Comparison of ENCODE assay signal across 9 cellular contexts in the genomic region with DNA sequence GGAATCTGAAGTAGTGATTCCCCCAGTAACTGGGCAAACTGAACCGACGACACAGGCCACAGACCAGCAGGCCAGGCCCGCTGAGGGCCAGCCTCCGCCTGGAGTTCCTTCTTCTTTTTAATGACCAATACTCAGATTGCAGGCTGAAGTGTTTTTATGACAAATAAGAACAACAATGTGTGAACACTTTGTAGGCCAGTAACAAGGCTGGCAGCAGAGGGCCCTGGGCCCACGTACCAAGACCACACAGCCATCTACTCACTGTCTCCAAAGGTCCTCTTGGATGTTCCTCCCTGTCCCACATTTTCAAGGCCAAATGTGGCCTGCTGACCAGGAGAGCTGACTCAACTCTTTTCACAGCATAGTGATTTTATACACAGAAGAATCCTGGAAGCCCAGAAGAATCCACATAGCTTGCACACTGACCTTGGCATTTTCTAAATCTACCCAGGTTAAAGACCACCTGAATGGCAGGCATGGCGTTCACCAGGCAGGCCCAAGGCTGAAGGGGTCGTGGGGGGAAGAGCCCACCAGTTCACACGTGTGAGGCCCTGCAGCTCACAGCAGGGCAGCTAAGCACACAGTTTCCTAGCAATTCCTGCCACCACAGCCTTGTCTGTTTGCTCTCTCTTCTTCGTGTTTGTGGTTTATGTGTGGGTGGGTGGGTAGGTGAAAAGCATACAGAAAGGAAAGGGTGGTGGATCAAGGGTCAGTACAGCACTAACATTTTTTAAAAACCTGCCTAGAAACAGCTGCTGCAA. TPM values are rescaled to one million over a fixed set of nuclear protein-coding genes. Genes with fewer than 3 reads are reported as not detected.
DNase-seq lines count a peak whose midpoint lies in the region; ATAC-seq and TF ChIP-seq lines count a peak whose summit lies in the region.
"Had no signal": no experiment of that assay in that cellular context is flagged by ENCODE, and none has a peak within 500 bp of the region (broad histone marks: within the 10 kb centered on the region; RNA-seq: fewer than 3 reads in every experiment).

No MANE protein-coding gene starts in this region.

- H3K4me1 Mint-ChIP-seq in neural progenitor cell, result peaks cover 35% of the 10 kb centered on the region

- H3F3A ChIP-seq in neural progenitor cell (ENCODE audit: low read depth), result no peaks in the 10 kb centered on the region

- H3K9ac ChIP-seq in colonic mucosa (ENCODE audit: low read depth in 2 of 2, low read length in 2 of 2) (no peak overlapping the region), neural progenitor cell (no peak overlapping the region)

- H3K9me3 ChIP-seq in colonic mucosa, result no peaks in the 10 kb centered on the region
- no peaks in the 10 kb centered on the region for H3K9me3 ChIP-seq in ovary
- no peaks in the 10 kb centered on the region for H3K9me3 ChIP-seq in neural progenitor cell (ENCODE audit: low read depth)

- H3K27me3 Mint-ChIP-seq in neural progenitor cell (ENCODE audit: insufficient read depth, low read depth), result peaks cover 2% of the 10 kb centered on the region

- no peaks in the 10 kb centered on the region for H3K9me3 Mint-ChIP-seq in neural progenitor cell
- H3K9me3 Mint-ChIP-seq: central memory CD8-positive, alpha-beta T cell had no signal

- peaks cover 18% of the 10 kb centered on the region for H3K4me1 ChIP-seq in colonic mucosa
- peaks cover 12% of the 10 kb centered on the region for H3K4me1 ChIP-seq in ovary (ENCODE audit: insufficient read depth)
- H3K4me1 ChIP-seq in neural progenitor cell, result peaks cover 19% of the 10 kb centered on the region

- H3K4me3 Mint-ChIP-seq in neural progenitor cell, result no peak overlapping the region
- H3K4me3 Mint-ChIP-seq: central memory CD8-positive, alpha-beta T cell had no signal

- no peaks in the 10 kb centered on the region for H3K27me3 ChIP-seq in colonic mucosa
- no peaks in the 10 kb centered on the region for H3K27me3 ChIP-seq in ovary
- H3K27me3 ChIP-seq in neural progenitor cell, result no peaks in the 10 kb centered on the region

- intact Hi-C loops in colonic mucosa (cut with DNase I), result no loop called here
- intact Hi-C loops in ovary (cut with DNase I), result no loop called here

- ATAC-seq in GM18870 (IDR thresholded peaks at IDR 0.05; ENCODE audit: unreplicated experiment), result peak; percentile 36
- peak; percentile 22 for ATAC-seq in HG03342 (IDR thresholded peaks at IDR 0.05; ENCODE audit: unreplicated experiment)
- no peak for ATAC-seq in HG03196 (IDR thresholded peaks at IDR 0.05; ENCODE audit: unreplicated experiment)

- peaks cover 73% of the 10 kb centered on the region for H3K79me2 ChIP-seq in neural progenitor cell (ENCODE audit: low read depth)

- H2AFZ ChIP-seq in neural progenitor cell (replicated peaks), result no peak overlapping the region

- no peak for DNase-seq in colonic mucosa
- peak; percentile 28 to 54 (median 49) for DNase-seq in ovary
- no peak for DNase-seq in stimulated activated naive CD4-positive, alpha-beta T cell (lab: John Stamatoyannopoulos, UW)
- DNase-seq in neural progenitor cell (ENCODE audit: low spot score), result no peak
- DNase-seq in NCI-H1048 (lab: John Stamatoyannopoulos, UW), result no peak

- no peak overlapping the region for H3K27ac Mint-ChIP-seq in neural progenitor cell

- WGBS in ovary, 3 donors, result 17 to 32% (median 23%) methylated on average over 9 of the region's 9 CpGs

- no peak for TF ChIP-seq POLR2A in ovary (IDR thresholded peaks at IDR 0.05)

- TF ChIP-seq CTCF in colonic mucosa (IDR thresholded peaks at IDR 0.05) (no peak), ovary (IDR thresholded peaks at IDR 0.05) (no peak), neural progenitor cell (IDR thresholded peaks at IDR 0.05) (no peak)

- H3K27ac ChIP-seq in colonic mucosa (peak overlapping the region; percentile 55), ovary (peak overlapping the region; percentile 62 to 72), neural progenitor cell (no peak overlapping the region)

- no peaks in the 10 kb centered on the region for H3K36me3 Mint-ChIP-seq in neural progenitor cell

- TF ChIP-seq EP300 in ovary (IDR thresholded peaks at IDR 0.05), result no peak

- H3K4me3 ChIP-seq in colonic mucosa (no peak overlapping the region), ovary (no peak overlapping the region), neural progenitor cell (no peak overlapping the region)

- no peak overlapping the region for H3K4me2 ChIP-seq in neural progenitor cell

- H4K20me1 ChIP-seq in neural progenitor cell (ENCODE audit: low read depth), result peaks cover 30% of the 10 kb centered on the region

- no peaks in the 10 kb centered on the region for H3K36me3 ChIP-seq in colonic mucosa
- H3K36me3 ChIP-seq in ovary, result no peaks in the 10 kb centered on the region
- no peaks in the 10 kb centered on the region for H3K36me3 ChIP-seq in neural progenitor cell

RNA-seq across cellular contexts. Expression of gene SMCO4, which starts 13.3 kb away (rescaled TPM):
- total RNA-seq in colonic mucosa (10 to 100 TPM; 47.2 to 73.7 TPM), ovary (10 to 100 TPM; 10.8 to 26.5 (median 20.2) TPM), neural progenitor cell (ENCODE audit: low replicate concordance) (27.8 and 35.1 TPM in 2 replicates)
- 10 to 100 TPM; 12.6 to 52.7 TPM for polyA plus RNA-seq in ovary

Comparison
In these comparisons a context has a peak if more than half of its experiments do, and no peak if none do; other contexts are left out.
1. DNase-seq: peak in ovary (5 of 5); none in colonic mucosa (single experiment), stimulated activated naive CD4-positive, alpha-beta T cell (0 of 6), neural progenitor cell (single experiment) and NCI-H1048 (single experiment).